In genomic region chr15:70528270-70528706, GRCh38 we compare ENCODE assay signal across 8 cellular contexts.
DNase-seq lines count a peak whose midpoint lies in the region; ATAC-seq and TF ChIP-seq lines count a peak whose summit lies in the region.

No MANE protein-coding gene starts in this region.

- H3K9me3 ChIP-seq in DND-41 (ENCODE audit: insufficient read depth, low read length, severe bottlenecking) (no peaks in the 10 kb centered on the region), fibroblast of lung (ENCODE audit: control insufficient read depth, insufficient read depth, low read depth, low read length) (no peaks in the 10 kb centered on the region)

- no peak for TF ChIP-seq CTCF in DND-41 (IDR thresholded peaks at IDR 0.05; ENCODE audit: borderline replicate concordance, extremely low read depth, low read length, poor library complexity, severe bottlenecking)
- no peak for TF ChIP-seq CTCF in fibroblast of lung (conservative IDR thresholded peaks at IDR 0.05 in 1 of 2, IDR thresholded peaks at IDR 0.05 in 1 of 2; ENCODE audit: low read depth in 1 of 2, low read length in 2 of 2)

- H3K4me3 ChIP-seq in DND-41 (ENCODE audit: low read depth in 1 of 2, low read length in 2 of 2), result 0 out of 4 replicates have a peak overlapping the region, but pooled peaks of 1 of the 2 experiments have one; percentile 17
- H3K4me3 ChIP-seq in fibroblast of lung (replicated peaks in 1 of 4; ENCODE audit: control extremely low read depth in 1 of 4, insufficient read depth in 1 of 4, low read depth in 3 of 4, low read length in 4 of 4), result no peak overlapping the region

- H3K4me2 ChIP-seq in DND-41 (ENCODE audit: insufficient read depth, low read length) (peak overlapping the region; percentile 58), fibroblast of lung (ENCODE audit: extremely low read depth, insufficient read depth, low read length) (no peak overlapping the region)

- H3K27me3 ChIP-seq in DND-41 (ENCODE audit: insufficient read depth, low read length, poor library complexity) (no peaks in the 10 kb centered on the region), fibroblast of lung (ENCODE audit: control insufficient read depth, insufficient read depth, low read length) (peaks cover 18% of the 10 kb centered on the region)

- H3K9ac ChIP-seq in DND-41 (ENCODE audit: low read depth, low read length), result no peak overlapping the region
- no peak overlapping the region for H3K9ac ChIP-seq in fibroblast of lung (ENCODE audit: insufficient read depth, low read length)

- no peak overlapping the region for H2AFZ ChIP-seq in DND-41 (ENCODE audit: low read depth, low read length)
- H2AFZ ChIP-seq in fibroblast of lung (ENCODE audit: low read length), result no peak overlapping the region

- H3K79me2 ChIP-seq in DND-41 (ENCODE audit: insufficient read depth, low read length) (no peaks in the 10 kb centered on the region), fibroblast of lung (ENCODE audit: control insufficient read depth, insufficient read depth, low read length) (no peaks in the 10 kb centered on the region)

- H3K4me1 ChIP-seq in DND-41 (ENCODE audit: insufficient read depth, low read length) (peaks cover 22% of the 10 kb centered on the region), fibroblast of lung (ENCODE audit: control insufficient read depth, extremely low read depth, insufficient read depth, low read length) (no peaks in the 10 kb centered on the region)

- H3K36me3 ChIP-seq in DND-41 (ENCODE audit: insufficient read depth, low read length) (no peaks in the 10 kb centered on the region), fibroblast of lung (ENCODE audit: control insufficient read depth, insufficient read depth, low read length) (no peaks in the 10 kb centered on the region)

- DNase-seq in DND-41, result peak; percentile 75
- peak; percentile 90 for DNase-seq in LoVo (ENCODE audit: low spot score)
- peak; percentile 70 for DNase-seq in activated CD4-positive, alpha-beta T cell treated with anti-CD3 and anti-CD28 coated beads for 48 hours
- DNase-seq in fibroblast of lung (ENCODE audit: low read depth in 2 of 2), result peak; percentile 28 to 85
- peak; percentile 57 for DNase-seq in stimulated activated naive CD8-positive, alpha-beta T cell treated with anti-CD3 and anti-CD28 coated beads, Interleukin-15, Interleukin-2, amounts not matched to agents 100 U/mL and 50 U/mL, for 24 hours
- DNase-seq in NCI-H1694 treated with DMSO at 0.1 percent for 48 hours (lab: John Stamatoyannopoulos, UW), result no peak
- DNase-seq in NCI-H128 (lab: John Stamatoyannopoulos, UW; ENCODE audit: unreplicated experiment), result no peak

- H3K27ac ChIP-seq in DND-41 (ENCODE audit: low read length), result peak overlapping the region; percentile 71
- no peak overlapping the region for H3K27ac ChIP-seq in fibroblast of lung (ENCODE audit: insufficient read depth, low read length)

- ATAC-seq in DND-41 (ENCODE audit: insufficient read depth, low read depth) (peak; percentile 98), GM21529 (IDR thresholded peaks at IDR 0.05; ENCODE audit: unreplicated experiment) (peak; percentile 88)
- ATAC-seq in stimulated activated naive CD8-positive, alpha-beta T cell treated with anti-CD3 and anti-CD28 coated beads, Interleukin-15, Interleukin-2, amounts not matched to agents 100 U/mL and 50 U/mL, for 24 hours, result peak; percentile 93

- H4K20me1 ChIP-seq in DND-41 (ENCODE audit: insufficient read depth, low read length) (no peaks in the 10 kb centered on the region), fibroblast of lung (ENCODE audit: control insufficient read depth, extremely low read depth, insufficient read depth, low read length) (no peaks in the 10 kb centered on the region)

Comparison
In these comparisons a context has a peak if more than half of its experiments do, and no peak if none do; other contexts are left out.
1. DNase-seq: peak in DND-41 (single experiment), LoVo (single experiment), activated CD4-positive, alpha-beta T cell treated with anti-CD3 and anti-CD28 coated beads for 48 hours (single experiment), fibroblast of lung (2 of 2) and stimulated activated naive CD8-positive, alpha-beta T cell treated with anti-CD3 and anti-CD28 coated beads, Interleukin-15, Interleukin-2, amounts not matched to agents 100 U/mL and 50 U/mL, for 24 hours (single experiment); none in NCI-H1694 treated with DMSO at 0.1 percent for 48 hours (single experiment) and NCI-H128 (single experiment).
2. Peak in every context shown above with its lines, with median percentiles within 50 percentile points of each other: ATAC-seq.